ENCODE assay signal across 31 cellular contexts in the genomic region with DNA sequence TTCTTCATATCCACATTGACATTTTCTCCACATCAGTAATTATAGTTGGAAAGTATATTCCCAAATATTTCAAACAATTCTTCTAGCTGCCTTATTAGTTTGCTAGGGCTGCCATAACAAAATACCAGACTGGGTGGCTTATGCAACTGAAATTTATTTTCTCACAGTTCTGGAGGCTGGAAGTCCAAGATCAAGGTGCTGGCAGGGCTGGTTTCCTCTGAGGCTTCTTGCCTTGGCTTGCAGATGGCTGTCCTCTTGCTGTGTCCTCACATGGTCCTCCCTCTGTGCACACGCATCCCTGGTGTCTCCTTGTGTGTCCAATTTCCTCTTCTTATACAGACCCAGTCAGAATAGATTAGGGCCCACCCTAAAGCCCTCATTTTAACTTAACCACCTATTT. TPM values are rescaled to one million over a fixed set of nuclear protein-coding genes. Genes with fewer than 3 reads are reported as not detected.
DNase-seq lines count a peak whose midpoint lies in the region; ATAC-seq and TF ChIP-seq lines count a peak whose summit lies in the region.
"Had no signal": no experiment of that assay in that cellular context is flagged by ENCODE, and none has a peak within 500 bp of the region (broad histone marks: within the 10 kb centered on the region; RNA-seq: fewer than 3 reads in every experiment).

No MANE protein-coding gene starts in this region.

- no peak for TF ChIP-seq POLR2A in esophagus muscularis mucosa (IDR thresholded peaks at IDR 0.05; ENCODE audit: low read depth)

- intact Hi-C loops in esophagus muscularis mucosa (cut with DNase I): no loop called here

- no peak overlapping the region for H4K8ac ChIP-seq in trophoblast cell (ENCODE audit: low read depth, low read length)

- TF ChIP-seq EP300 in esophagus muscularis mucosa (IDR thresholded peaks at IDR 0.05): no peak

- peak overlapping the region; percentile 71 for H3K18ac ChIP-seq in trophoblast cell (ENCODE audit: low read length)

- no peak overlapping the region for H3K14ac ChIP-seq in trophoblast cell (ENCODE audit: low read length)

- no peak overlapping the region for H3K4me2 ChIP-seq in trophoblast cell (ENCODE audit: low read length)
- H3K4me2 ChIP-seq: A549; BLaER1; BLaER1 treated with 17β-estradiol and CSF1 and Interleukin-3, amounts not matched to agents 10 nM and 100 nM had no signal

- H4K91ac ChIP-seq in trophoblast cell (ENCODE audit: low read depth, low read length): no peak overlapping the region

- no peaks in the 10 kb centered on the region for H3K79me1 ChIP-seq in trophoblast cell (ENCODE audit: low read length)

- H3K27ac ChIP-seq in HEK293 (ENCODE audit: extremely low read depth, low read depth, low read length): no peak overlapping the region
- H3K27ac ChIP-seq in esophagus muscularis mucosa (replicated peaks in 1 of 4): no peak overlapping the region
- H3K27ac ChIP-seq in trophoblast cell (ENCODE audit: low read depth, low read length): no peak overlapping the region
- H3K27ac ChIP-seq: 22Rv1; A549; BLaER1; BLaER1 treated with 17β-estradiol and CSF1 and Interleukin-3, amounts not matched to agents 10 nM and 100 nM; C4-2B had no signal

- H2BK12ac ChIP-seq in trophoblast cell (ENCODE audit: low read length): no peak overlapping the region

- no peaks in the 10 kb centered on the region; the same call in 1 of the 2 replicates for H3K4me1 ChIP-seq in HEK293 (ENCODE audit: control insufficient read depth, insufficient read depth, low read length)
- H3K4me1 ChIP-seq in esophagus muscularis mucosa: peaks cover 9 to 16% (median 12%) of the 10 kb centered on the region in 4 donors
- H3K4me1 ChIP-seq in trophoblast cell (ENCODE audit: control insufficient read depth in 1 of 2, insufficient read depth in 2 of 2, low read length in 2 of 2): no peaks in the 10 kb centered on the region
- H3K4me1 ChIP-seq: A549, BLaER1, Caco-2 had no signal

- H2BK120ac ChIP-seq in trophoblast cell (ENCODE audit: insufficient read depth, low read length, poor library complexity): no peak overlapping the region

- no peak overlapping the region for H2AK5ac ChIP-seq in trophoblast cell (ENCODE audit: low read length)

- no peak overlapping the region for H3K9ac ChIP-seq in trophoblast cell (ENCODE audit: low read length)
- H3K9ac ChIP-seq: BLaER1; BLaER1 treated with 17β-estradiol and CSF1 and Interleukin-3, amounts not matched to agents 10 nM and 100 nM had no signal

- CTCF ChIA-PET in HEK293 (lab: Yijun Ruan, JAX): interaction anchor here (0.8 kb wide), 1 partner anchor 10 kb away, joined by 3 read pairs; no protein-coding TSS in a partner anchor

- peak overlapping the region; percentile 62 for H3K4ac ChIP-seq in trophoblast cell (ENCODE audit: low read depth, low read length)

- POLR2A ChIA-PET in HEK293 (lab: Yijun Ruan, JAX): no interaction called here

- H3K4me3 ChIP-seq in HEK293 (ENCODE audit: low read depth, low read length) (no peak overlapping the region), esophagus muscularis mucosa (no peak overlapping the region), trophoblast cell (ENCODE audit: low read depth, low read length) (no peak overlapping the region)
- H3K4me3 ChIP-seq: A549; BLaER1; BLaER1 treated with 17β-estradiol and CSF1 and Interleukin-3, amounts not matched to agents 10 nM and 100 nM had no signal

- WGBS in esophagus muscularis mucosa: 100% methylated on average over 1 of the region's 1 CpG
- no CpG with 5 or more reads among the region's 1 CpG for WGBS in trophoblast cell (ENCODE audit: extremely low coverage, insufficient coverage, insufficient read length)

- no peak for ATAC-seq in HG02610 (IDR thresholded peaks at IDR 0.05; ENCODE audit: unreplicated experiment)
- ATAC-seq in HG02571 (IDR thresholded peaks at IDR 0.05; ENCODE audit: unreplicated experiment): no peak
- ATAC-seq: A549; CD8-positive, alpha-beta T cell had no signal

- H3K79me2 ChIP-seq in trophoblast cell (ENCODE audit: control insufficient read depth, insufficient read depth, low read length, poor library complexity): no peaks in the 10 kb centered on the region

- no peak overlapping the region for H3K23ac ChIP-seq in trophoblast cell (ENCODE audit: low read length)

- H3K9me3 ChIP-seq in HEK293 (ENCODE audit: control insufficient read depth, insufficient read depth, low read depth, low read length) (no peaks in the 10 kb centered on the region), esophagus muscularis mucosa (no peaks in the 10 kb centered on the region), trophoblast cell (ENCODE audit: insufficient read depth, low read depth, low read length) (no peaks in the 10 kb centered on the region)
- H3K9me3 ChIP-seq: A549, BE2C, BLaER1, Caco-2 had no signal

- no peak for TF ChIP-seq CTCF in HEK293 (tag by site-specific recombination; IDR thresholded peaks at IDR 0.05)
- no peak for TF ChIP-seq CTCF in esophagus muscularis mucosa (IDR thresholded peaks at IDR 0.05)

- DNase-seq in esophagus muscularis mucosa (ENCODE audit: extremely low spot score) (peak; percentile 42), trophoblast cell (no peak), LoVo (ENCODE audit: low spot score) (no peak)
- DNase-seq: 8988T; ACHN; AML-193; BE2C; C1 segment of cervical spinal cord; Caco-2; Calu3; CD4-positive, alpha-beta memory T cell; CD4-positive, alpha-beta T cell; CD4-positive, CD25-positive, alpha-beta regulatory T cell; CD8-positive, alpha-beta memory T cell; CD8-positive, alpha-beta T cell; COR-L47; DMS 273 treated with DMSO at 0.1 percent for 48 hours; DMS153; DMS53; DMS79; DMS79 treated with DMSO at 0.1 percent for 48 hours; DND-41; EL had no signal

- H3K27me3 ChIP-seq in esophagus muscularis mucosa: no peaks in the 10 kb centered on the region
- no peaks in the 10 kb centered on the region for H3K27me3 ChIP-seq in trophoblast cell (ENCODE audit: insufficient read depth, low read length)
- H3K27me3 ChIP-seq: BE2C; BLaER1; BLaER1 treated with 17β-estradiol and CSF1 and Interleukin-3, amounts not matched to agents 10 nM and 100 nM had no signal

- no peak overlapping the region for H2AFZ ChIP-seq in trophoblast cell (ENCODE audit: insufficient read depth, low read length, poor library complexity)

- no peak overlapping the region for H2BK5ac ChIP-seq in trophoblast cell (ENCODE audit: low read depth, low read length, poor library complexity)

- H4K12ac ChIP-seq in trophoblast cell (ENCODE audit: low read depth, low read length): no peak overlapping the region

- H3K36me3 ChIP-seq in HEK293 (ENCODE audit: control insufficient read depth in 2 of 2, insufficient read depth in 1 of 2, low read length in 2 of 2): no peaks in the 10 kb centered on the region
- H3K36me3 ChIP-seq in esophagus muscularis mucosa: no peaks in the 10 kb centered on the region
- peaks cover 0 to 1% of the 10 kb centered on the region in 2 experiments for H3K36me3 ChIP-seq in trophoblast cell (ENCODE audit: control insufficient read depth in 1 of 2, insufficient read depth in 2 of 2, low read length in 2 of 2)
- H3K36me3 ChIP-seq: BE2C, BLaER1 had no signal

TF ChIP-seq in HEK293, 187 proteins besides CTCF, POLR2A, EP300 and RAD21:
- no peak for TF ChIP-seq ZNF404 (tag by site-specific recombination; IDR thresholded peaks at IDR 0.05)
- TF ChIP-seq ZNF548 (tag by site-specific recombination; IDR thresholded peaks at IDR 0.05): peak; percentile 97

RNA-seq across cellular contexts. Expression of gene DOCK4, which starts 34.5 kb away (rescaled TPM):
- total RNA-seq in esophagus muscularis mucosa: 10 to 100 TPM; 14.0 to 25.3 (median 18.8) TPM
- 19.9 and 21.5 TPM in 2 replicates for polyA plus RNA-seq in trophoblast cell (2013)
- polyA plus RNA-seq: CD4-positive, CD25-positive, alpha-beta regulatory T cell; CD8-positive, alpha-beta memory T cell had no signal

RNA-seq across cellular contexts. Expression of gene ZNF277, which starts 34.8 kb away (rescaled TPM):
- total RNA-seq in esophagus muscularis mucosa: 10 to 100 TPM; 19.5 to 27.1 (median 25.7) TPM
- polyA plus RNA-seq in trophoblast cell (2013): 48.3 and 54.2 TPM in 2 replicates
